ENCODE assay signal across 8 cellular contexts in genomic region chr21:41133896-41134522, GRCh38. TPM values are rescaled to one million over a fixed set of nuclear protein-coding genes. Genes with fewer than 3 reads are reported as not detected.
DNase-seq lines count a peak whose midpoint lies in the region; TF ChIP-seq lines count a peak whose summit lies in the region.

No MANE protein-coding gene starts in this region.

- CTCF ChIA-PET in HEK293 (lab: Yijun Ruan, JAX) = interaction anchor here (0.5 to 7.5 kb wide), 42 partner anchors 8 to 1617 kb away, joined by 3 to 101 read pairs (median 3); no protein-coding TSS in a partner anchor
- CTCF ChIA-PET in RWPE1 (lab: Yijun Ruan, JAX) = interaction anchor here (0.5 to 3.0 kb wide), 17 partner anchors 11 to 1835 kb away, joined by 3 to 35 read pairs (median 3); no protein-coding TSS in a partner anchor

- WGBS in smooth muscle cell (ENCODE audit: low lambda C conversion rate) = 54% methylated on average over 5 of the region's 5 CpGs

- no peak overlapping the region for H3K27ac ChIP-seq in HEK293 (ENCODE audit: extremely low read depth, low read depth, low read length)
- no peak overlapping the region for H3K27ac ChIP-seq in RWPE1
- no peak overlapping the region for H3K27ac ChIP-seq in smooth muscle cell (ENCODE audit: low read depth)

- H3K4me3 ChIP-seq in BE2C (ENCODE audit: low read depth, low read length) (no peak overlapping the region), HEK293 (ENCODE audit: low read depth, low read length) (no peak overlapping the region), fibroblast of villous mesenchyme (ENCODE audit: low read depth, low read length) (no peak overlapping the region), smooth muscle cell (no peak overlapping the region)

- no peaks in the 10 kb centered on the region for H4K20me1 ChIP-seq in smooth muscle cell (ENCODE audit: low read depth)

- POLR2A ChIA-PET in HEK293 (lab: Yijun Ruan, JAX) = interaction anchor here (0.6 kb wide), 1 partner anchor 26 kb away, joined by 3 read pairs; no protein-coding TSS in a partner anchor
- POLR2A ChIA-PET in RWPE1 (lab: Yijun Ruan, JAX; ENCODE audit: low non-redundant PET) = no interaction called here

- no peak overlapping the region for H3K9ac ChIP-seq in smooth muscle cell (ENCODE audit: low read depth)

- no peak overlapping the region for H2AFZ ChIP-seq in smooth muscle cell (ENCODE audit: low read depth)

- TF ChIP-seq CTCF in BE2C (IDR thresholded peaks at IDR 0.05; ENCODE audit: low read depth, low read length) = peak; percentile 39
- TF ChIP-seq CTCF in HEK293 (tag by site-specific recombination; IDR thresholded peaks at IDR 0.05) = peak; percentile 24; the same call in 1 of the 2 replicates
- TF ChIP-seq CTCF in RWPE1 (conservative IDR thresholded peaks at IDR 0.05; ENCODE audit: low read depth) = peak; percentile 74
- TF ChIP-seq CTCF in fibroblast of villous mesenchyme (IDR thresholded peaks at IDR 0.05; ENCODE audit: insufficient read depth, low read depth, low read length) = peak; percentile 45
- peak; percentile 56 for TF ChIP-seq CTCF in smooth muscle cell (IDR thresholded peaks at IDR 0.05; ENCODE audit: borderline replicate concordance, insufficient read depth, poor library complexity, severe bottlenecking)

- H3F3A ChIP-seq in smooth muscle cell (ENCODE audit: low read depth) = no peaks in the 10 kb centered on the region

- H3K9me3 ChIP-seq in BE2C (peaks cover 3% of the 10 kb centered on the region; the same call in 1 of the 2 replicates), HEK293 (ENCODE audit: control insufficient read depth, insufficient read depth, low read depth, low read length) (no peaks in the 10 kb centered on the region), smooth muscle cell (replicated peaks; ENCODE audit: low read depth) (no peaks in the 10 kb centered on the region)

- H3K79me2 ChIP-seq in smooth muscle cell (ENCODE audit: low read depth) = no peaks in the 10 kb centered on the region

- H3K27me3 ChIP-seq in BE2C (no peaks in the 10 kb centered on the region), smooth muscle cell (ENCODE audit: low read depth) (no peaks in the 10 kb centered on the region)

- DNase-seq in BE2C (no peak), RWPE1 (ENCODE audit: low spot score) (peak; percentile 44), fibroblast of villous mesenchyme (ENCODE audit: low read depth) (peak; percentile 31), smooth muscle cell (lab: John Stamatoyannopoulos, UW; ENCODE audit: unreplicated experiment) (no peak), NCI-H1436 treated with DMSO at 0.1 percent for 48 hours (lab: John Stamatoyannopoulos, UW) (no peak)
- DNase-seq in NK-92 treated with Interleukin-12 subunit alpha and Interleukin-12 subunit beta, amount 100 ng/mL, for 24 hours (lab: John Stamatoyannopoulos, UW) = no peak
- DNase-seq in activated CD4-positive, CD25-positive, alpha-beta regulatory T cell (lab: John Stamatoyannopoulos, UW) = no peak

- no peaks in the 10 kb centered on the region for H3K36me3 ChIP-seq in BE2C
- H3K36me3 ChIP-seq in HEK293 (ENCODE audit: control insufficient read depth in 2 of 2, insufficient read depth in 1 of 2, low read length in 2 of 2) = no peaks in the 10 kb centered on the region
- H3K36me3 ChIP-seq in smooth muscle cell (ENCODE audit: low read depth) = no peaks in the 10 kb centered on the region

- H3K4me1 ChIP-seq in BE2C = no peaks in the 10 kb centered on the region
- H3K4me1 ChIP-seq in HEK293 (ENCODE audit: control insufficient read depth, insufficient read depth, low read length) = no peaks in the 10 kb centered on the region
- H3K4me1 ChIP-seq in smooth muscle cell (ENCODE audit: low read depth) = no peaks in the 10 kb centered on the region

- no peak overlapping the region for H3K4me2 ChIP-seq in smooth muscle cell

TF ChIP-seq in HEK293, 187 proteins besides CTCF, POLR2A, EP300 and RAD21:
- no peak for TF ChIP-seq ZNF433 (tag by site-specific recombination; IDR thresholded peaks at IDR 0.05; ENCODE audit: low read depth)
- peak; percentile 39; the same call in 1 of the 2 replicates for TF ChIP-seq TCF7L2 (IDR thresholded peaks at IDR 0.05; ENCODE audit: borderline replicate concordance, low read depth, low read length)
- TF ChIP-seq ZNF548 (tag by site-specific recombination; IDR thresholded peaks at IDR 0.05) = no peak

RNA-seq across cellular contexts. Expression of gene BACE2, which starts 34.0 kb away (rescaled TPM):
- not detected for polyA plus RNA-seq in BE2C (2012; ENCODE audit: insufficient read depth, insufficient read length, low read depth)
- total RNA-seq in fibroblast of villous mesenchyme (3.0 and 7.1 TPM in 2 replicates), smooth muscle cell (25.3 and 47.2 TPM in 2 replicates)
- polyA plus RNA-seq in smooth muscle cell = 26.4 and 33.3 TPM in 2 replicates

Comparison
In these comparisons a context has a peak if more than half of its experiments do, and no peak if none do; other contexts are left out.
1. DNase-seq: peak in RWPE1 (single experiment) and fibroblast of villous mesenchyme (single experiment); none in BE2C (single experiment), smooth muscle cell (single experiment), NK-92 treated with Interleukin-12 subunit alpha and Interleukin-12 subunit beta, amount 100 ng/mL, for 24 hours (single experiment), activated CD4-positive, CD25-positive, alpha-beta regulatory T cell (0 of 4) and NCI-H1436 treated with DMSO at 0.1 percent for 48 hours (single experiment).
2. CTCF ChIP-seq: peak in every context shown above with its lines; median percentile 74 in RWPE1; 56 in smooth muscle cell; 45 in fibroblast of villous mesenchyme; 39 in BE2C; 24 in HEK293.